Comparison of ENCODE assay signal across 1 cellular context in genomic region chr9:68585034-68585761, GRCh38.
TF ChIP-seq lines count a peak whose summit lies in the region.

No MANE protein-coding gene starts in this region.

TF ChIP-seq in HCT116, 20 proteins besides CTCF, POLR2A, EP300 and RAD21 (continued from another document):
- TF ChIP-seq REST (IDR thresholded peaks at IDR 0.05; ENCODE audit: low read depth) (no peak), CBX3 (IDR thresholded peaks at IDR 0.05; ENCODE audit: low read depth) (no peak), YY1 (IDR thresholded peaks at IDR 0.05; ENCODE audit: extremely low read depth, insufficient replicate concordance, low read depth, low read length) (no peak)
